In genomic region chr3:176354843-176355242, GRCh38 we compare ENCODE assay signal across 21 cellular contexts.
A peak's percentile ranks its signal among the peaks of the same experiment; 100 is the strongest.
DNase-seq lines count a peak whose midpoint lies in the region; TF ChIP-seq lines count a peak whose summit lies in the region.
"Had no signal": no experiment of that assay in that cellular context is flagged by ENCODE, and none has a peak within 500 bp of the region (broad histone marks: within the 10 kb centered on the region; RNA-seq: fewer than 3 reads in every experiment).

No MANE protein-coding gene starts in this region.

- H3K36me3 ChIP-seq in adipocyte (ENCODE audit: control insufficient read depth, insufficient read depth, low read length, severe bottlenecking): no peaks in the 10 kb centered on the region
- H3K36me3 ChIP-seq: BE2C; BLaER1 treated with 17β-estradiol and CSF1 and Interleukin-3, amounts not matched to agents 10 nM and 100 nM had no signal

- no peaks in the 10 kb centered on the region for H3K27me3 ChIP-seq in adipocyte (replicated peaks; ENCODE audit: control insufficient read depth, insufficient read depth, low read length)
- H3K27me3 ChIP-seq: BE2C; BLaER1 treated with 17β-estradiol and CSF1 and Interleukin-3, amounts not matched to agents 10 nM and 100 nM had no signal

- intact Hi-C loops in posterior vena cava (cut with DNase I): no loop called here

- no peak overlapping the region for H3K27ac ChIP-seq in coronary artery
- H3K27ac ChIP-seq: 22Rv1; BLaER1 treated with 17β-estradiol and CSF1 and Interleukin-3, amounts not matched to agents 10 nM and 100 nM; GM23248 had no signal

- peak; percentile 54 for DNase-seq in NCI-H1105 treated with DMSO at 0.1 percent for 48 hours (lab: John Stamatoyannopoulos, UW)
- DNase-seq in NCI-H1105 (lab: John Stamatoyannopoulos, UW): no peak
- DNase-seq in adipocyte (ENCODE audit: low read depth): peak; percentile 40
- DNase-seq in fibroblast of gingiva (ENCODE audit: low read depth): peak; percentile 31
- DNase-seq in NCI-H2081 treated with DMSO at 0.1 percent for 48 hours (lab: John Stamatoyannopoulos, UW): no peak
- DNase-seq in coronary artery (ENCODE audit: low spot score): no peak
- no peak for DNase-seq in posterior vena cava (ENCODE audit: low spot score)
- DNase-seq: AML-193; BE2C; CD4-positive, alpha-beta T cell; CD8-positive, alpha-beta memory T cell; DMS 273 treated with DMSO at 0.1 percent for 48 hours; DMS79; EL; GDM1; GM23248; H7; HCEC 1CT had no signal

- no peaks in the 10 kb centered on the region for H3K9me3 ChIP-seq in adipocyte (ENCODE audit: control insufficient read depth, low read length)
- H3K9me3 ChIP-seq: BE2C; BLaER1 treated with 17β-estradiol and CSF1 and Interleukin-3, amounts not matched to agents 10 nM and 100 nM had no signal

- H3K4me1 ChIP-seq in adipocyte (ENCODE audit: control insufficient read depth, insufficient read depth, low read length): peaks cover 30% of the 10 kb centered on the region
- H3K4me1 ChIP-seq: BLaER1 treated with 17β-estradiol and CSF1 and Interleukin-3, amounts not matched to agents 10 nM and 100 nM had no signal

- H3K9ac ChIP-seq in adipocyte (ENCODE audit: low read length): no peak overlapping the region
- H3K9ac ChIP-seq: BLaER1 treated with 17β-estradiol and CSF1 and Interleukin-3, amounts not matched to agents 10 nM and 100 nM; GM23248 had no signal

- H3K4me3 ChIP-seq in adipocyte (ENCODE audit: low read length) (no peak overlapping the region), coronary artery (no peak overlapping the region)
- H3K4me3 ChIP-seq: BLaER1 treated with 17β-estradiol and CSF1 and Interleukin-3, amounts not matched to agents 10 nM and 100 nM; GM12878; GM23248 had no signal

- TF ChIP-seq CTCF in coronary artery (IDR thresholded peaks at IDR 0.05): no peak

Comparison
In these comparisons a context has a peak if more than half of its experiments do, and no peak if none do; other contexts are left out.
1. DNase-seq: peak in NCI-H1105 treated with DMSO at 0.1 percent for 48 hours (single experiment), adipocyte (single experiment) and fibroblast of gingiva (single experiment); none in NCI-H1105 (single experiment), NCI-H2081 treated with DMSO at 0.1 percent for 48 hours (single experiment), coronary artery (single experiment) and posterior vena cava (single experiment).